ENCODE assay signal across 9 cellular contexts in the genomic region with DNA sequence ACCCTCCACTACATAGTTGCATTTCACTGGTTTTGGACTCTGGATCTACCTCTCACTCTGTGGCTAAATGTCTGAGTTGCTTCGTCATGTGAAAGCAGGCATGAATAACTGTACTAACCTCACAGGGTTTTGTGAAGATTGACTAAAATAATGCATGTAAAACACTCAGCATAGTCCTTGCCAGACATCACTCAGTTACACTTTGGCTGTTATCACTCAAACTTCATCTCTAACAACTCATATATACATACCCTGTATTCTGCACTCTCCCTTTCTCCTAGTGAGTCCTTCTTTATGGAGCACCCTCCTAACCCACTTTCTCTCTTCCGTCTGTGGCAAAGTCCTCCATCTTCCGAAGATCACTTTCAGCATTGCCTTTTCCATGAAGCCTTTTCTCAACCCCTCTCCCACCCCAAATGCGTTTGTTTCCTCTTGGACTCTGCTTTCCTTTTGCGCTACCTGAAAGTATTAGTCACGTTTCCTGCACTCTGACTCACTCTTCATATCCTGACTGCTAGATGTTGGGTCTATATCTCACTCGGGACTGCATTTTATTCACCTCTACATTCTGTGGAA.
A peak's percentile ranks its signal among the peaks of the same experiment; 100 is the strongest.
DNase-seq lines count a peak whose midpoint lies in the region; ATAC-seq and TF ChIP-seq lines count a peak whose summit lies in the region.
"Had no signal": no experiment of that assay in that cellular context is flagged by ENCODE, and none has a peak within 500 bp of the region (broad histone marks: within the 10 kb centered on the region; RNA-seq: fewer than 3 reads in every experiment).

No MANE protein-coding gene starts in this region.

- peak overlapping the region; percentile 68 for H2AK5ac ChIP-seq in mesenchymal stem cell (ENCODE audit: low read length, severe bottlenecking)

- peak; percentile 44 for ATAC-seq in HG03060 (IDR thresholded peaks at IDR 0.05; ENCODE audit: low read depth, unreplicated experiment)

- no peak for TF ChIP-seq EP300 in esophagus muscularis mucosa (IDR thresholded peaks at IDR 0.05)

- H3K27ac ChIP-seq in mesenchymal stem cell (ENCODE audit: low read length, poor library complexity, severe bottlenecking) (peak overlapping the region; percentile 97), esophagus muscularis mucosa (replicated peaks in 1 of 4) (no peak overlapping the region)
- H3K27ac ChIP-seq: parathyroid adenoma had no signal

- no peak overlapping the region for H3K4me3 Mint-ChIP-seq in activated CD4-positive, alpha-beta T cell treated with anti-CD3 and anti-CD28 coated beads, Interleukin-2, amount 10 ng/mL, durations not matched to agents 24 days and 14 days

- H3K4me3 ChIP-seq in mesenchymal stem cell (ENCODE audit: insufficient read depth in 1 of 2, low read depth in 1 of 2, low read length in 2 of 2): no peak overlapping the region
- no peak overlapping the region for H3K4me3 ChIP-seq in esophagus muscularis mucosa

- WGBS in mesenchymal stem cell: 42% methylated on average over 6 of the region's 7 CpGs
- 76% methylated on average over 7 of the region's 7 CpGs for WGBS in esophagus muscularis mucosa

- H3K27me3 ChIP-seq in mesenchymal stem cell (ENCODE audit: control insufficient read depth in 1 of 2, insufficient read depth in 1 of 2, low read length in 2 of 2) (no peaks in the 10 kb centered on the region), esophagus muscularis mucosa (no peaks in the 10 kb centered on the region)

- H3K36me3 Mint-ChIP-seq in activated CD4-positive, alpha-beta T cell treated with anti-CD3 and anti-CD28 coated beads, Interleukin-2, amount 10 ng/mL, durations not matched to agents 24 days and 14 days (ENCODE audit: low read depth): peaks cover 12% of the 10 kb centered on the region

- peaks cover 27% of the 10 kb centered on the region for H3K79me1 ChIP-seq in mesenchymal stem cell (replicated peaks; ENCODE audit: low read length, poor library complexity, severe bottlenecking)

- H3K4me1 ChIP-seq in mesenchymal stem cell (ENCODE audit: control insufficient read depth, insufficient read depth, low read depth, low read length) (peaks cover 9% of the 10 kb centered on the region), esophagus muscularis mucosa (peaks cover 0 to 9% (median 0%) of the 10 kb centered on the region in 4 donors)

- no peaks in the 10 kb centered on the region for H3K9me3 ChIP-seq in mesenchymal stem cell (ENCODE audit: control insufficient read depth, low read length)
- no peaks in the 10 kb centered on the region for H3K9me3 ChIP-seq in esophagus muscularis mucosa

- no peak for TF ChIP-seq POLR2A in esophagus muscularis mucosa (IDR thresholded peaks at IDR 0.05; ENCODE audit: low read depth)

- peak overlapping the region in 1 of 2 experiments; percentile 18 for H3K4ac ChIP-seq in mesenchymal stem cell (ENCODE audit: low read depth in 1 of 2, low read length in 2 of 2)

- H2BK120ac ChIP-seq in mesenchymal stem cell (ENCODE audit: low read depth, low read length): no peak overlapping the region

- no peak overlapping the region for H3K14ac ChIP-seq in mesenchymal stem cell (ENCODE audit: low read length in 2 of 2)

- peaks cover 33% of the 10 kb centered on the region for H3K4me1 Mint-ChIP-seq in activated CD4-positive, alpha-beta T cell treated with anti-CD3 and anti-CD28 coated beads, Interleukin-2, amount 10 ng/mL, durations not matched to agents 24 days and 14 days

- no peak overlapping the region for H4K91ac ChIP-seq in mesenchymal stem cell (ENCODE audit: low read length)

- peak; percentile 75 for DNase-seq in activated CD8-positive, alpha-beta memory T cell treated with anti-CD3 and anti-CD28 coated beads for 24 hours
- no peak for DNase-seq in activated CD8-positive, alpha-beta memory T cell treated with anti-CD3 and anti-CD28 coated beads, Interleukin-2, amount 50 U/mL, for 48 hours
- peak; percentile 84 for DNase-seq in activated CD4-positive, alpha-beta T cell treated with anti-CD3 and anti-CD28 coated beads, Interleukin-2, amount 10 ng/mL, durations not matched to agents 24 days and 14 days
- DNase-seq in mesenchymal stem cell (peak; percentile 59), iPS-NIHi11 (ENCODE audit: low spot score) (no peak), esophagus muscularis mucosa (ENCODE audit: extremely low spot score) (no peak), NCI-H1930 (lab: John Stamatoyannopoulos, UW) (no peak)

- H3K4me2 ChIP-seq in mesenchymal stem cell (ENCODE audit: low read length, poor library complexity, severe bottlenecking): peak overlapping the region; percentile 32

- H3K23ac ChIP-seq in mesenchymal stem cell (ENCODE audit: low read length in 2 of 2): no peak overlapping the region

- TF ChIP-seq CTCF in esophagus muscularis mucosa (IDR thresholded peaks at IDR 0.05): no peak

- intact Hi-C loops in activated CD4-positive, alpha-beta T cell treated with anti-CD3 and anti-CD28 coated beads, Interleukin-2, amount 10 ng/mL, durations not matched to agents 24 days and 14 days (cut with micrococcal nuclease): loop anchor here (1.0 to 10.0 kb wide), 12 partner anchors 9 to 1310 kb away; partner anchors contain the start of genes CCDC126, GSDME and PALS2
- intact Hi-C loops in esophagus muscularis mucosa (cut with DNase I): no loop called here

- H3K27ac Mint-ChIP-seq in activated CD4-positive, alpha-beta T cell treated with anti-CD3 and anti-CD28 coated beads, Interleukin-2, amount 10 ng/mL, durations not matched to agents 24 days and 14 days: no peak overlapping the region

- H2AFZ ChIP-seq in mesenchymal stem cell (ENCODE audit: low read depth, low read length): no peak overlapping the region
- H2AFZ ChIP-seq: parathyroid adenoma had no signal

- H3K36me3 ChIP-seq in mesenchymal stem cell (ENCODE audit: control insufficient read depth in 1 of 2, insufficient read depth in 2 of 2, low read depth in 1 of 2, low read length in 2 of 2) (no peaks in the 10 kb centered on the region), esophagus muscularis mucosa (no peaks in the 10 kb centered on the region)

- H4K8ac ChIP-seq in mesenchymal stem cell (ENCODE audit: low read length): no peak overlapping the region

- no peak overlapping the region for H3K18ac ChIP-seq in mesenchymal stem cell (ENCODE audit: low read depth in 1 of 2, low read length in 2 of 2)

- H2BK5ac ChIP-seq in mesenchymal stem cell (ENCODE audit: low read depth, low read length, poor library complexity, severe bottlenecking): no peak overlapping the region

- no peak overlapping the region for H2BK15ac ChIP-seq in mesenchymal stem cell (ENCODE audit: low read depth, poor library complexity, severe bottlenecking)

- H2BK12ac ChIP-seq in mesenchymal stem cell (ENCODE audit: low read length in 2 of 2): no peak overlapping the region

- H3K9ac ChIP-seq in mesenchymal stem cell (ENCODE audit: low read length): no peak overlapping the region
- H3K9ac ChIP-seq: parathyroid adenoma had no signal

- no peaks in the 10 kb centered on the region for H3K27me3 Mint-ChIP-seq in activated CD4-positive, alpha-beta T cell treated with anti-CD3 and anti-CD28 coated beads, Interleukin-2, amount 10 ng/mL, durations not matched to agents 24 days and 14 days

- H3K9me3 Mint-ChIP-seq in activated CD4-positive, alpha-beta T cell treated with anti-CD3 and anti-CD28 coated beads, Interleukin-2, amount 10 ng/mL, durations not matched to agents 24 days and 14 days: peaks cover 3% of the 10 kb centered on the region

Comparison
In these comparisons a context has a peak if more than half of its experiments do, and no peak if none do; other contexts are left out.
1. DNase-seq: peak in activated CD8-positive, alpha-beta memory T cell treated with anti-CD3 and anti-CD28 coated beads for 24 hours (single experiment), activated CD4-positive, alpha-beta T cell treated with anti-CD3 and anti-CD28 coated beads, Interleukin-2, amount 10 ng/mL, durations not matched to agents 24 days and 14 days (single experiment) and mesenchymal stem cell (single experiment); none in activated CD8-positive, alpha-beta memory T cell treated with anti-CD3 and anti-CD28 coated beads, Interleukin-2, amount 50 U/mL, for 48 hours (single experiment), iPS-NIHi11 (single experiment), esophagus muscularis mucosa (single experiment) and NCI-H1930 (0 of 2).